8 cellular contexts compared by ENCODE assay signal in genomic region chr2:15606481-15607441, GRCh38.
"Had no signal": no experiment of that assay in that cellular context is flagged by ENCODE, and none has a peak within 500 bp of the region (broad histone marks: within the 10 kb centered on the region; RNA-seq: fewer than 3 reads in every experiment).

No MANE protein-coding gene starts in this region.

- H3K4me3 ChIP-seq: GM23248, GM23338, HAP-1 had no signal

- H3K9me3 Mint-ChIP-seq: HFFc6 had no signal

- H3K4me2 ChIP-seq: GM23338 had no signal

- H3K27ac ChIP-seq: GM23248 had no signal

- H2AFZ ChIP-seq: GM23248, GM23338 had no signal

- H3K4me1 Mint-ChIP-seq: GM23338 had no signal

- DNase-seq: GM23248, GOT3, H7, H9, HCEC 1CT, HFFc6 had no signal

- H3K9me3 ChIP-seq: HAP-1 had no signal

- H3K27ac Mint-ChIP-seq: GM23338, H9, HFFc6 had no signal

- H3K4me3 Mint-ChIP-seq: GM23338, H9, HFFc6 had no signal
